25 cellular contexts compared by ENCODE assay signal in genomic region chr18:26417190-26417589, GRCh38.
"Had no signal": no experiment of that assay in that cellular context is flagged by ENCODE, and none has a peak within 500 bp of the region (broad histone marks: within the 10 kb centered on the region; RNA-seq: fewer than 3 reads in every experiment).

No MANE protein-coding gene starts in this region.

- ATAC-seq: left colon; left lung; lower lobe of right lung; naive thymus-derived CD8-positive, alpha-beta T cell; pancreas; psoas muscle; sciatic nerve; stimulated activated memory B cell treated with anti-CD40 and anti-IgM and Interleukin-4, amounts not matched to agents 10 μg/mL and 1 μg/mL and 100 μg/mL, for 72 hours; stimulated activated naive CD8-positive, alpha-beta T cell treated with anti-CD3 and anti-CD28 coated beads, Interleukin-15, amount 100 ng/mL, for 72 hours had no signal

- H3K36me3 ChIP-seq: left lung, lower lobe of right lung, neutrophil, pancreas, spleen, thyroid gland, transverse colon, upper lobe of left lung, vagina had no signal

- H3K4me3 ChIP-seq: left lung, lower lobe of right lung, pancreas, psoas muscle, spleen, thyroid gland, transverse colon, upper lobe of left lung, vagina had no signal

- H3K9me3 ChIP-seq: left lung, lower lobe of right lung, neutrophil, pancreas, psoas muscle, thyroid gland, transverse colon, upper lobe of left lung, vagina had no signal

- H3K27ac ChIP-seq: left lung, lower lobe of right lung, neutrophil, pancreas, psoas muscle, spleen, thyroid gland, transverse colon, upper lobe of left lung, vagina had no signal

- H3K4me1 ChIP-seq: left lung, lower lobe of right lung, pancreas, psoas muscle, spleen, thyroid gland, transverse colon, upper lobe of left lung, vagina had no signal

- H3K27me3 ChIP-seq: left lung, neutrophil, pancreas, spleen, thyroid gland, transverse colon, upper lobe of left lung, vagina had no signal

- DNase-seq: hypothalamus; immature natural killer cell; kidney; left colon; left lung; lower lobe of right lung; mammary epithelial cell; mesenchymal stem cell; naive thymus-derived CD8-positive, alpha-beta T cell; pancreas; psoas muscle; small intestine; spleen; stimulated activated CD4-positive, alpha-beta T cell treated with anti-CD3 and anti-CD28 coated beads, Interleukin-4, amount 100 ng/mL, for 4 hours; stimulated activated CD8-positive, alpha-beta memory T cell treated with anti-CD3 and anti-CD28 coated beads, Interleukin-4, amount 100 ng/mL, for 48 hours; stimulated activated naive CD4-positive, alpha-beta T cell treated with Interleukin-2 at 50 U/mL for 16 hours; stimulated activated naive CD8-positive, alpha-beta T cell treated with anti-CD3 and anti-CD28 coated beads, Interleukin-15, amount 100 ng/mL, for 72 hours; substantia nigra; thyroid gland; transverse colon; upper lobe of left lung had no signal
